ENCODE assay signal across 8 cellular contexts in genomic region chr4:76305971-76306881, GRCh38. TPM values are rescaled to one million over a fixed set of nuclear protein-coding genes. Genes with fewer than 3 reads are reported as not detected.
DNase-seq lines count a peak whose midpoint lies in the region; ATAC-seq and TF ChIP-seq lines count a peak whose summit lies in the region.

STBD1 (plus strand) TSS chr4:76306733; CDS start chr4:76306770, 37 bp downstream.

- intact Hi-C loops in MCF 10A (cut with micrococcal nuclease), result loop anchor here (1.0 to 10.0 kb wide), 5 partner anchors 55 to 199 kb away; partner anchors contain the start of genes FAM47E and SCARB2

- no peaks in the 10 kb centered on the region for H3K27me3 Mint-ChIP-seq in MCF 10A (ENCODE audit: insufficient read depth, unreplicated experiment)

- no peak within 1 kb of the TSS for H3K27ac ChIP-seq in DND-41 (ENCODE audit: low read length)
- no peak within 1 kb of the TSS for H3K27ac ChIP-seq in HUES6 (ENCODE audit: low read depth, low read length)

- TF ChIP-seq CTCF in DND-41 (IDR thresholded peaks at IDR 0.05; ENCODE audit: borderline replicate concordance, extremely low read depth, low read length, poor library complexity, severe bottlenecking) (no peak), MCF 10A (IDR thresholded peaks at IDR 0.05; ENCODE audit: unreplicated experiment) (no peak)

- ATAC-seq in DND-41 (ENCODE audit: insufficient read depth, low read depth) (no peak), HG02840 (IDR thresholded peaks at IDR 0.05; ENCODE audit: low FRiP score, unreplicated experiment) (no peak)

- H3K4me3 ChIP-seq in DND-41 (ENCODE audit: low read depth in 1 of 2, low read length in 2 of 2) (no peak within 1 kb of the TSS), HUES6 (ENCODE audit: low read depth, low read length) (peak within 1 kb of the TSS; percentile 75), iPS-15b (ENCODE audit: low read depth, low read length) (peak within 1 kb of the TSS; percentile 93)

- POLR2A ChIA-PET in MCF 10A (lab: Yijun Ruan, JAX), result interaction anchor here (0.6 to 4.8 kb wide), 54 partner anchors 9 to 1998 kb away, joined by 3 to 76 read pairs (median 4); partner anchors contain the start of genes EPGN, FAM47E, NUP54 and SCARB2

- no peaks in the 10 kb centered on the region for H3K36me3 ChIP-seq in DND-41 (ENCODE audit: insufficient read depth, low read length)
- H3K36me3 ChIP-seq in HUES6 (ENCODE audit: control insufficient read depth, insufficient read depth, low read length), result peaks cover 8% of the 10 kb centered on the region
- H3K36me3 ChIP-seq in iPS-15b (ENCODE audit: control insufficient read depth, insufficient read depth, low read length), result no peaks in the 10 kb centered on the region

- no peaks in the 10 kb centered on the region for H4K20me1 ChIP-seq in DND-41 (ENCODE audit: insufficient read depth, low read length)

- peak within 1 kb of the TSS; percentile 66 for H3K27ac Mint-ChIP-seq in MCF 10A (ENCODE audit: low read depth, unreplicated experiment)

- DNase-seq in DND-41 (no peak), SW 1271 (lab: John Stamatoyannopoulos, UW) (peak; percentile 5 to 59), MCF 10A (ENCODE audit: unreplicated experiment) (peak; percentile 73), renal cortical epithelial cell (ENCODE audit: low read depth) (no peak), cerebellum (ENCODE audit: low spot score) (no peak)

- peak within 1 kb of the TSS; percentile 94 for H3K4me3 Mint-ChIP-seq in MCF 10A (ENCODE audit: unreplicated experiment)

- CTCF ChIA-PET in MCF 10A (lab: Yijun Ruan, JAX), result interaction anchor here (0.6 to 5.3 kb wide), 26 partner anchors 17 to 310 kb away, joined by 3 to 50 read pairs (median 4); partner anchors contain the start of gene CCDC158

- no peak within 1 kb of the TSS for H3K4me2 ChIP-seq in DND-41 (ENCODE audit: insufficient read depth, low read length)

- no peaks in the 10 kb centered on the region for H3K79me2 ChIP-seq in DND-41 (ENCODE audit: insufficient read depth, low read length)

- H3K9me3 ChIP-seq in DND-41 (ENCODE audit: insufficient read depth, low read length, severe bottlenecking) (no peaks in the 10 kb centered on the region), HUES6 (ENCODE audit: control insufficient read depth, insufficient read depth, low read depth, low read length) (no peaks in the 10 kb centered on the region), iPS-15b (ENCODE audit: control insufficient read depth, insufficient read depth, low read length) (no peaks in the 10 kb centered on the region)

- peaks cover 20% of the 10 kb centered on the region for H3K36me3 Mint-ChIP-seq in MCF 10A (ENCODE audit: insufficient read depth, unreplicated experiment)

- H2AFZ ChIP-seq in DND-41 (ENCODE audit: low read depth, low read length), result peak within 1 kb of the TSS; percentile 27; the same call in 1 of the 2 replicates

- BruUV-seq in MCF 10A (replicated peaks; lab: Mats Ljungman, UMichigan), result no TSS peak

- no peaks in the 10 kb centered on the region for H3K9me3 Mint-ChIP-seq in MCF 10A (ENCODE audit: unreplicated experiment)

- peaks cover 8% of the 10 kb centered on the region for H3K4me1 ChIP-seq in DND-41 (ENCODE audit: insufficient read depth, low read length)
- H3K4me1 ChIP-seq in HUES6 (ENCODE audit: control insufficient read depth, insufficient read depth, low read length), result peaks cover 4% of the 10 kb centered on the region; the same call in 1 of the 2 replicates
- H3K4me1 ChIP-seq in iPS-15b (ENCODE audit: control insufficient read depth, insufficient read depth, low read length), result no peaks in the 10 kb centered on the region

- H3K9ac ChIP-seq in DND-41 (ENCODE audit: low read depth, low read length) (no peak within 1 kb of the TSS), HUES6 (ENCODE audit: low read length) (peak within 1 kb of the TSS; percentile 74), iPS-15b (ENCODE audit: low read depth, low read length) (peak within 1 kb of the TSS; percentile 80)

- peaks cover 39% of the 10 kb centered on the region for H3K4me1 Mint-ChIP-seq in MCF 10A (ENCODE audit: insufficient read depth, unreplicated experiment)

- H3K27me3 ChIP-seq in DND-41 (ENCODE audit: insufficient read depth, low read length, poor library complexity), result no peaks in the 10 kb centered on the region
- H3K27me3 ChIP-seq in HUES6 (ENCODE audit: control insufficient read depth, insufficient read depth, low read length), result peaks cover 25% of the 10 kb centered on the region
- peaks cover 15% of the 10 kb centered on the region for H3K27me3 ChIP-seq in iPS-15b (ENCODE audit: control insufficient read depth, insufficient read depth, low read length)

RNA-seq across cellular contexts. Expression of gene STBD1, which starts in this region (rescaled TPM):
- total RNA-seq in MCF 10A (2022) (3.7 and 5.7 TPM in 2 replicates), renal cortical epithelial cell (10.6 and 11.6 TPM in 2 replicates), cerebellum (1.5 TPM)

Comparison
In these comparisons a context has a peak if more than half of its experiments do, and no peak if none do; other contexts are left out.
1. DNase-seq: peak in SW 1271 (2 of 2) and MCF 10A (single experiment); none in DND-41 (single experiment), renal cortical epithelial cell (single experiment) and cerebellum (single experiment).
2. H3K4me3 ChIP-seq: peak in HUES6 (single experiment) and iPS-15b (single experiment); none in DND-41 (0 of 2).